In the genomic region with DNA sequence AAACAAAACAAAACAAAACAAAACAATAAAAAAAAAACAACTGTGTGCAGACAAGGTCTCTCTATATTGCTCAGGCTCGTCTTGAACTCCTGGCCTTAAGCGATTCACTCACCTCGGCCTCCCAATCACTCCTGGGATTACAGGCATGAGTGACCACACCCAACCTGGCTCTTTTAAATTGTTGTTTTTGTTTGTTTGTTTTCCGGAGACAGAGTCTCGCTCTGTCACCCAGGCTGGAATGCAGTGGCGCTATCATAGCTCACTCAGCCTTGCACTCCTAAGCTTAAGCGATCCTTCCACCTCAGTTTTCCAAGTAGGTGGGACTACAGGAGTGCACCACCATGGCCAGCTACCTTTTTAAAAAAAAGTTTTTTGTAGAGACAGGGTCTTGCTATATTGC, we compare ENCODE assay signal across 29 cellular contexts.
"Had no signal": no experiment of that assay in that cellular context is flagged by ENCODE, and none has a peak within 500 bp of the region (broad histone marks: within the 10 kb centered on the region; RNA-seq: fewer than 3 reads in every experiment).

No MANE protein-coding gene starts in this region.

- H3K27me3 ChIP-seq: adrenal gland, body of pancreas, esophagus muscularis mucosa, gastrocnemius medialis, heart left ventricle had no signal

- ATAC-seq: activated T-cell treated with anti-CD3 and anti-CD28 coated beads, Interleukin-2, amount 50 U/mL, for 72 hours; body of pancreas; effector memory CD8-positive, alpha-beta T cell; foreskin keratinocyte; gastrocnemius medialis; heart left ventricle had no signal

- H3K27me3 Mint-ChIP-seq: activated CD4-positive, alpha-beta memory T cell treated with anti-CD3 and anti-CD28 coated beads, Interleukin-2, amount 10 ng/mL, durations not matched to agents 7 days and 5 days had no signal

- H3K27ac Mint-ChIP-seq: activated CD4-positive, alpha-beta memory T cell treated with anti-CD3 and anti-CD28 coated beads, Interleukin-2, amount 10 ng/mL, durations not matched to agents 7 days and 5 days; activated CD4-positive, alpha-beta T cell treated with anti-CD3 and anti-CD28 coated beads, Interleukin-2, amount 10 ng/mL, durations not matched to agents 7 days and 5 days; activated naive CD8-positive, alpha-beta T cell; activated T-cell treated with anti-CD3 and anti-CD28 coated beads, Interleukin-2, amount 50 U/mL, for 24 hours; activated T-cell treated with anti-CD3 and anti-CD28 coated beads, Interleukin-2, amount 50 U/mL, for 72 hours; effector memory CD8-positive, alpha-beta T cell had no signal

- H3K9me3 Mint-ChIP-seq: activated CD4-positive, alpha-beta memory T cell treated with anti-CD3 and anti-CD28 coated beads, Interleukin-2, amount 10 ng/mL, durations not matched to agents 7 days and 5 days had no signal

- H3K4me3 ChIP-seq: adrenal gland, body of pancreas, esophagus muscularis mucosa, gastrocnemius medialis, heart left ventricle had no signal

- H3K4me1 ChIP-seq: adrenal gland, body of pancreas, esophagus muscularis mucosa, foreskin keratinocyte, gastrocnemius medialis, heart left ventricle had no signal

- H3K27ac ChIP-seq: adrenal gland, body of pancreas, esophagus muscularis mucosa, foreskin keratinocyte, gastrocnemius medialis, heart left ventricle had no signal

- H3K4me3 Mint-ChIP-seq: activated CD4-positive, alpha-beta memory T cell treated with anti-CD3 and anti-CD28 coated beads, Interleukin-2, amount 10 ng/mL, durations not matched to agents 7 days and 5 days; activated CD4-positive, alpha-beta T cell treated with anti-CD3 and anti-CD28 coated beads, Interleukin-2, amount 10 ng/mL, durations not matched to agents 7 days and 5 days; activated naive CD8-positive, alpha-beta T cell; activated T-cell treated with anti-CD3 and anti-CD28 coated beads, Interleukin-2, amount 50 U/mL, for 24 hours; activated T-cell treated with anti-CD3 and anti-CD28 coated beads, Interleukin-2, amount 50 U/mL, for 72 hours; effector memory CD8-positive, alpha-beta T cell had no signal

- H3K36me3 ChIP-seq: adrenal gland, esophagus muscularis mucosa, gastrocnemius medialis, heart left ventricle had no signal

- H3K4me1 Mint-ChIP-seq: activated CD4-positive, alpha-beta memory T cell treated with anti-CD3 and anti-CD28 coated beads, Interleukin-2, amount 10 ng/mL, durations not matched to agents 7 days and 5 days; activated CD4-positive, alpha-beta T cell treated with anti-CD3 and anti-CD28 coated beads, Interleukin-2, amount 10 ng/mL, durations not matched to agents 7 days and 5 days had no signal

- DNase-seq: activated CD4-positive, alpha-beta memory T cell treated with anti-CD3 and anti-CD28 coated beads, Interleukin-2, amount 10 ng/mL, durations not matched to agents 7 days and 5 days; activated CD4-positive, alpha-beta T cell treated with anti-CD3 and anti-CD28 coated beads for 1 hour; activated CD4-positive, alpha-beta T cell treated with anti-CD3 and anti-CD28 coated beads for 4 hours; activated CD4-positive, alpha-beta T cell treated with anti-CD3 and anti-CD28 coated beads, Interleukin-2, amount 10 ng/mL, durations not matched to agents 7 days and 5 days; activated CD4-positive, alpha-beta T cell treated with anti-CD3 and anti-CD28 coated beads, Interleukin-2, amount 50 U/mL, for 4 hours; activated CD8-positive, alpha-beta memory T cell treated with anti-CD3 and anti-CD28 coated beads, Interleukin-2, amount 50 U/mL, for 48 hours; activated gamma-delta T cell treated with Interleukin-2 at 50 U/mL for 16 hours; activated naive CD4-positive, alpha-beta T cell treated with anti-CD3 and anti-CD28 coated beads, Interleukin-2, amount 50 U/mL, for 16 hours; activated naive CD4-positive, alpha-beta T cell treated with Interleukin-2 at 50 U/mL for 16 hours; activated T-cell treated with anti-CD3 and anti-CD28 coated beads for 4 hours; activated T-cell treated with anti-CD3 and anti-CD28 coated beads, Interleukin-2, amount 50 U/mL, for 24 hours; activated T-cell treated with anti-CD3 and anti-CD28 coated beads, Interleukin-2, amount 50 U/mL, for 72 hours; adrenal gland; amygdala; aorta; body of pancreas; caudate nucleus; cortex of kidney; dermis blood vessel endothelial cell; effector CD4-positive, alpha-beta T cell; effector memory CD8-positive, alpha-beta T cell; erythroblast; foreskin keratinocyte; gastrocnemius medialis; glutamatergic neuron; heart left ventricle; T-helper 2 cell had no signal
